In the genomic region with DNA sequence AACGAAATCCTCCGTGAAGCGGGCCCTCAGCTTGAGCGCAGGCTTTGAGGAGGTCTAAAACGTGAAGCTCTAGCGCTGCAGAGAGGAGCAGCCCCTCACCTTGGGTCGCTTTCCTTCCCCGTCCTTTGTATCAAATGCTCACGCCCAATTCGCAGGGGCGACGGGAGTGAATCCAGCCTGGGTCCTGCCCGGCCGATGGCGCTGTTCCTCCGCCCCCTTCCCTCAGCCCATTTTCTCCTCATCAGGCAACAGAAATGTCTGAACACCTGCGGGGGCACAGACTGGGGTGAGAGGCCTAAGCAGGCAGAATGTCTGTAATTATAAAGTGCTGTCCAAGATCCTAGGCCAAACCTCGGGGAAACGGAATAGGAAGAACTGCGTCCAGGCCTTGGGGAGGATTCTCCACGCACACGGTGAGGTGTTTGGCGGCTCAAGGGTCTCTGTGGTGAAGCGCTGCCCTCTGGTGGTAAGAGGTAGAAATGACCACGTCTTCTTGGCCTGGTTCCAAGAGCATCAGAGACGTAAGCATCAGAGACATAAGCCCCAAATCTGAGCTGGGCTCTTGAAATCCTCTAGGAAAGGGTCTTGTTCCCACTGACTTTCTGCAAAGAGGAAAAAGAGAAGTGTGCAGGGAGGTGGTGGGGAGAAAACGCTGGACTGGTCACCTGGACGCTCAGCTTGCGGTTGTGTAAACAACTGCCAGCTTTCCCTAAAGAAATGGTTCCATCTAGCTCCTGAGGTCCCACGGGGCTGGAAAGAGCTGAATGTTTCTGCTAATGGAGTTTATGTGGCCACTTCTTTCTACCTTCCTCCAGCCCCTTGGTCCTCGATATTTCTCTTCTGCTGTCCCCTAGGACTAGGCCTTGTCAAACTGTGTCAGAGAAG, we compare ENCODE assay signal across 1 cellular context.
TF ChIP-seq lines count a peak whose summit lies in the region.

No MANE protein-coding gene starts in this region.

TF ChIP-seq in GM12878, 131 proteins besides CTCF, POLR2A, EP300 and RAD21 (continued from another document):
- TF ChIP-seq, protein P1, sequence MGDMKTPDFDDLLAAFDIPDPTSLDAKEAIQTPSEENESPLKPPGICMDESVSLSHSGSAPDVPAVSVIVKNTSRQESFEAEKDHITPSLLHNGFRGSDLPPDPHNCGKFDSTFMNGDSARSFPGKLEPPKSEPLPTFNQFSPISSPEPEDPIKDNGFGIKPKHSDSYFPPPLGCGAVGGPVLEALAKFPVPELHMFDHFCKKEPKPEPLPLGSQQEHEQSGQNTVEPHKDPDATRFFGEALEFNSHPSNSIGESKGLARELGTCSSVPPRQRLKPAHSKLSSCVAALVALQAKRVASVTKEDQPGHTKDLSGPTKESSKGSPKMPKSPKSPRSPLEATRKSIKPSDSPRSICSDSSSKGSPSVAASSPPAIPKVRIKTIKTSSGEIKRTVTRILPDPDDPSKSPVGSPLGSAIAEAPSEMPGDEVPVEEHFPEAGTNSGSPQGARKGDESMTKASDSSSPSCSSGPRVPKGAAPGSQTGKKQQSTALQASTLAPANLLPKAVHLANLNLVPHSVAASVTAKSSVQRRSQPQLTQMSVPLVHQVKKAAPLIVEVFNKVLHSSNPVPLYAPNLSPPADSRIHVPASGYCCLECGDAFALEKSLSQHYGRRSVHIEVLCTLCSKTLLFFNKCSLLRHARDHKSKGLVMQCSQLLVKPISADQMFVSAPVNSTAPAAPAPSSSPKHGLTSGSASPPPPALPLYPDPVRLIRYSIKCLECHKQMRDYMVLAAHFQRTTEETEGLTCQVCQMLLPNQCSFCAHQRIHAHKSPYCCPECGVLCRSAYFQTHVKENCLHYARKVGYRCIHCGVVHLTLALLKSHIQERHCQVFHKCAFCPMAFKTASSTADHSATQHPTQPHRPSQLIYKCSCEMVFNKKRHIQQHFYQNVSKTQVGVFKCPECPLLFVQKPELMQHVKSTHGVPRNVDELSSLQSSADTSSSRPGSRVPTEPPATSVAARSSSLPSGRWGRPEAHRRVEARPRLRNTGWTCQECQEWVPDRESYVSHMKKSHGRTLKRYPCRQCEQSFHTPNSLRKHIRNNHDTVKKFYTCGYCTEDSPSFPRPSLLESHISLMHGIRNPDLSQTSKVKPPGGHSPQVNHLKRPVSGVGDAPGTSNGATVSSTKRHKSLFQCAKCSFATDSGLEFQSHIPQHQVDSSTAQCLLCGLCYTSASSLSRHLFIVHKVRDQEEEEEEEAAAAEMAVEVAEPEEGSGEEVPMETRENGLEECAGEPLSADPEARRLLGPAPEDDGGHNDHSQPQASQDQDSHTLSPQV (IDR thresholded peaks at IDR 0.05) = no peak
